Comparison of ENCODE assay signal across 7 cellular contexts in the genomic region with DNA sequence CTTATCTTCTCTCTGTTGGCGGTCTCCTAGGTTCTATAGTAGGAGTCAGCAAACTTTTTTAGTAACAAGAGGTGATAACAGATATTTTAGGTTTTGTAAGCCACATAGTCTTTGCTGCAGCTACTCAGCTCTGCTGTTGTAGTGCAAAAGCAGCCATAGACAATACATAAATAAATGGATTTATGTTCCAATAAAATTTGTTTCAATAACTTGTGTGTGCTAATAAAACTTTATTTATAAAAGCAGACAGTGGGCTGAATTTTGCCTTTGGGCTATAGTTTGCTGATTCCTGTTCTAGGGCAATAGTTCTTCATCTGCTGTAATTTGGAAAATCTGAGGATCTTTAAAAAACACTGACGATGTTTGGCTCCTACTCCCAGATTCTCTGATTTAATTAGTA.
"Had no signal": no experiment of that assay in that cellular context is flagged by ENCODE, and none has a peak within 500 bp of the region (broad histone marks: within the 10 kb centered on the region; RNA-seq: fewer than 3 reads in every experiment).

No MANE protein-coding gene starts in this region.

- FAIRE-seq: G401.6, GM12891, GM12892, GM18507, GM19239 had no signal

- DNase-seq: GDM1, GF-D8 had no signal
